1 cellular context compared by ENCODE assay signal in the genomic region with DNA sequence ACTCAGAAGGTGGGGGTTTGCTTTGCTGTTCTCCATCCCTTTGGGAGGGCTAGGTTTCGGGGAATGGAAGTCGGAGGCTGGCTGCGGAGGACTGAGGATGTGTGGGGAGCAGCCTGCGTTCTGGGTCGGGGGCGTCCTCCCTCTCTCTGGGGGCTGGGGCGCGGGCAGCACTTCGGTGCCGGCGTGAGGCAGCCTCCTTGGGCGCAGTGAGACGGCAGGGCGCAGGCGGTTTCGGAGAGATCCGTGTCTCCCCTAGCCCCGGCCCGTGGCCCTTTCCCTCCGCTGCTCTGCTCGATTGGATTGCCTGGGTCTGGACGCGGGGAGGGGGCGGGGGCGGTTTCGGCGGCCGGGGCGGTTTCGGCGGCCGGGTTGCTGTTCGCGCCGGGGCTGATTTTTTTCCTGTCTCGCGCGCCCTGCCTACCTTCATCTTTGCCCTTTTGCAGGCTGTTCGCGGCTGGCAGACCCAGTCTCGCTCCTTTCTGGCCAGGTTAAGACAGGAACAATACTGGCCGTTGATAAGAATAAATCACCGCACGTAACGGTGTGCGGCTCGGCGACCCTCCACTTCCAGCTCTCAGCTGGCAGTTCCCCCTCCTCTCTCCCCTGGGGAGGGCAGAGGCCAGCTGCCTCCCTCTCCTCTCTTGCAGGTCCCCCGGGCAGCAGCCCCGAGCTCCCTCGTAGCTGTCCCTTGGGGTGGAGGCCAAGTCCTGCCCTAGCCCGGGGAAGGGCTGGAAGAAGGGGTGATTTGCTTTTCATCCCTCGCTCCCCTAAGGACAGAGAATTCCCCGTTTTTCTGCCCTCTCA.
TF ChIP-seq lines count a peak whose summit lies in the region.

No MANE protein-coding gene starts in this region.

TF ChIP-seq in HEK293, 187 proteins besides CTCF, POLR2A, EP300 and RAD21 (continued from another document and continues in another):
- TF ChIP-seq, protein P1, sequence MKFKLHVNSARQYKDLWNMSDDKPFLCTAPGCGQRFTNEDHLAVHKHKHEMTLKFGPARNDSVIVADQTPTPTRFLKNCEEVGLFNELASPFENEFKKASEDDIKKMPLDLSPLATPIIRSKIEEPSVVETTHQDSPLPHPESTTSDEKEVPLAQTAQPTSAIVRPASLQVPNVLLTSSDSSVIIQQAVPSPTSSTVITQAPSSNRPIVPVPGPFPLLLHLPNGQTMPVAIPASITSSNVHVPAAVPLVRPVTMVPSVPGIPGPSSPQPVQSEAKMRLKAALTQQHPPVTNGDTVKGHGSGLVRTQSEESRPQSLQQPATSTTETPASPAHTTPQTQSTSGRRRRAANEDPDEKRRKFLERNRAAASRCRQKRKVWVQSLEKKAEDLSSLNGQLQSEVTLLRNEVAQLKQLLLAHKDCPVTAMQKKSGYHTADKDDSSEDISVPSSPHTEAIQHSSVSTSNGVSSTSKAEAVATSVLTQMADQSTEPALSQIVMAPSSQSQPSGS (tag by site-specific recombination; IDR thresholded peaks at IDR 0.05; ENCODE audit: low read depth), result no peak
- TF ChIP-seq ZNF174 (tag by site-specific recombination; IDR thresholded peaks at IDR 0.05) (no peak), ZNF777 (tag by site-specific recombination; IDR thresholded peaks at IDR 0.05; ENCODE audit: borderline replicate concordance) (no peak), SALL2 (tag by site-specific recombination; IDR thresholded peaks at IDR 0.05; ENCODE audit: borderline replicate concordance) (no peak), ZNF561 (tag by site-specific recombination; IDR thresholded peaks at IDR 0.05; ENCODE audit: borderline replicate concordance) (no peak), ZSCAN23 (tag by site-specific recombination; IDR thresholded peaks at IDR 0.05) (no peak), OSR2 (tag by site-specific recombination; IDR thresholded peaks at IDR 0.05) (no peak), ZNF10 (tag by site-specific recombination; IDR thresholded peaks at IDR 0.05) (no peak), HOXA7 (CRISPR knock-in tag; IDR thresholded peaks at IDR 0.05; ENCODE audit: borderline replicate concordance) (no peak), ZNF19 (tag by site-specific recombination; IDR thresholded peaks at IDR 0.05; ENCODE audit: low read depth) (no peak), ZNF433 (tag by site-specific recombination; IDR thresholded peaks at IDR 0.05; ENCODE audit: low read depth) (no peak), ZNF707 (tag by site-specific recombination; IDR thresholded peaks at IDR 0.05) (no peak), ZNF530 (tag by site-specific recombination; IDR thresholded peaks at IDR 0.05; ENCODE audit: low read depth) (no peak), ZNF324 (tag by site-specific recombination; IDR thresholded peaks at IDR 0.05) (no peak), ZNF335 (tag by site-specific recombination; conservative IDR thresholded peaks at IDR 0.05) (peak; percentile 56), ZNF169 (tag by site-specific recombination; IDR thresholded peaks at IDR 0.05) (no peak), ZNF792 (tag by site-specific recombination; IDR thresholded peaks at IDR 0.05) (no peak), ZNF302 (tag by site-specific recombination; IDR thresholded peaks at IDR 0.05; ENCODE audit: low read depth) (no peak), ZNF558 (tag by site-specific recombination; IDR thresholded peaks at IDR 0.05) (no peak), ZNF670 (tag by site-specific recombination; IDR thresholded peaks at IDR 0.05; ENCODE audit: low read depth) (no peak), GLIS1 (tag by site-specific recombination; IDR thresholded peaks at IDR 0.05) (peak; percentile 81), ZNF664 (tag by site-specific recombination; IDR thresholded peaks at IDR 0.05) (no peak), ZNF658 (tag by site-specific recombination; IDR thresholded peaks at IDR 0.05) (no peak), RBAK (tag by site-specific recombination; IDR thresholded peaks at IDR 0.05) (no peak), ZNF202 (tag by site-specific recombination; IDR thresholded peaks at IDR 0.05; ENCODE audit: borderline replicate concordance) (no peak), YY1 (tag by site-specific recombination; IDR thresholded peaks at IDR 0.05) (no peak), ZFHX2 (tag by site-specific recombination; conservative IDR thresholded peaks at IDR 0.05) (peak; percentile 87), FEZF1 (tag by site-specific recombination; IDR thresholded peaks at IDR 0.05) (peak; percentile 24; the same call in 1 of the 2 replicates), KLF9 (tag by site-specific recombination; IDR thresholded peaks at IDR 0.05; ENCODE audit: low read depth) (no peak), ZNF529 (tag by site-specific recombination; IDR thresholded peaks at IDR 0.05; ENCODE audit: insufficient replicate concordance) (no peak)
- TF ChIP-seq, protein P2, sequence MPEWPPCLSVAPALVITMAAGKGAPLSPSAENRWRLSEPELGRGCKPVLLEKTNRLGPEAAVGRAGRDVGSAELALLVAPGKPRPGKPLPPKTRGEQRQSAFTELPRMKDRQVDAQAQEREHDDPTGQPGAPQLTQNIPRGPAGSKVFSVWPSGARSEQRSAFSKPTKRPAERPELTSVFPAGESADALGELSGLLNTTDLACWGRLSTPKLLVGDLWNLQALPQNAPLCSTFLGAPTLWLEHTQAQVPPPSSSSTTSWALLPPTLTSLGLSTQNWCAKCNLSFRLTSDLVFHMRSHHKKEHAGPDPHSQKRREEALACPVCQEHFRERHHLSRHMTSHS (tag by site-specific recombination; IDR thresholded peaks at IDR 0.05), result no peak
- TF ChIP-seq, protein P3, sequence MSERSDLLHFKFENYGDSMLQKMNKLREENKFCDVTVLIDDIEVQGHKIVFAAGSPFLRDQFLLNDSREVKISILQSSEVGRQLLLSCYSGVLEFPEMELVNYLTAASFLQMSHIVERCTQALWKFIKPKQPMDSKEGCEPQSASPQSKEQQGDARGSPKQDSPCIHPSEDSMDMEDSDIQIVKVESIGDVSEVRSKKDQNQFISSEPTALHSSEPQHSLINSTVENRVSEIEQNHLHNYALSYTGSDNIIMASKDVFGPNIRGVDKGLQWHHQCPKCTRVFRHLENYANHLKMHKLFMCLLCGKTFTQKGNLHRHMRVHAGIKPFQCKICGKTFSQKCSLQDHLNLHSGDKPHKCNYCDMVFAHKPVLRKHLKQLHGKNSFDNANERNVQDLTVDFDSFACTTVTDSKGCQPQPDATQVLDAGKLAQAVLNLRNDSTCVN (tag by site-specific recombination; optimal IDR thresholded peaks at IDR 0.05), result peak; percentile 21
- TF ChIP-seq, protein P4, sequence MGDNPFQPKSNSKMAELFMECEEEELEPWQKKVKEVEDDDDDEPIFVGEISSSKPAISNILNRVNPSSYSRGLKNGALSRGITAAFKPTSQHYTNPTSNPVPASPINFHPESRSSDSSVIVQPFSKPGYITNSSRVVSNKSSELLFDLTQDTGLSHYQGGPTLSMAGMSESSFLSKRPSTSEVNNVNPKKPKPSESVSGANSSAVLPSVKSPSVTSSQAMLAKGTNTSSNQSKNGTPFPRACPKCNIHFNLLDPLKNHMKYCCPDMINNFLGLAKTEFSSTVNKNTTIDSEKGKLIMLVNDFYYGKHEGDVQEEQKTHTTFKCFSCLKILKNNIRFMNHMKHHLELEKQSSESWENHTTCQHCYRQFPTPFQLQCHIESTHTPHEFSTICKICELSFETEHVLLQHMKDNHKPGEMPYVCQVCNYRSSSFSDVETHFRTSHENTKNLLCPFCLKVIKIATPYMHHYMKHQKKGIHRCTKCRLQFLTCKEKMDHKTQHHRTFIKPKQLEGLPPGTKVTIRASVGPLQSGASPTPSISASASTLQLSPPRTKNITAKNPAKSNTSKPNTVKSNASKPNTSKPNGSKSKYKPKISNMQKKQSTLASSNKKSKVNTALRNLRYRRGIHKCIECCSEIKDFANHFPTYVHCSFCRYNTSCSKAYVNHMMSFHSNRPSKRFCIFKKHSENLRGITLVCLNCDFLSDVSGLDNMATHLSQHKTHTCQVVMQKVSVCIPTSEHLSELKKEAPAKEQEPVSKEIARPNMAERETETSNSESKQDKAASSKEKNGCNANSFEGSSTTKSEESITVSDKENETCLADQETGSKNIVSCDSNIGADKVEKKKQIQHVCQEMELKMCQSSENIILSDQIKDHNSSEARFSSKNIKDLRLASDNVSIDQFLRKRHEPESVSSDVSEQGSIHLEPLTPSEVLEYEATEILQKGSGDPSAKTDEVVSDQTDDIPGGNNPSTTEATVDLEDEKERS (tag by site-specific recombination; IDR thresholded peaks at IDR 0.05), result no peak
- TF ChIP-seq, protein P5, sequence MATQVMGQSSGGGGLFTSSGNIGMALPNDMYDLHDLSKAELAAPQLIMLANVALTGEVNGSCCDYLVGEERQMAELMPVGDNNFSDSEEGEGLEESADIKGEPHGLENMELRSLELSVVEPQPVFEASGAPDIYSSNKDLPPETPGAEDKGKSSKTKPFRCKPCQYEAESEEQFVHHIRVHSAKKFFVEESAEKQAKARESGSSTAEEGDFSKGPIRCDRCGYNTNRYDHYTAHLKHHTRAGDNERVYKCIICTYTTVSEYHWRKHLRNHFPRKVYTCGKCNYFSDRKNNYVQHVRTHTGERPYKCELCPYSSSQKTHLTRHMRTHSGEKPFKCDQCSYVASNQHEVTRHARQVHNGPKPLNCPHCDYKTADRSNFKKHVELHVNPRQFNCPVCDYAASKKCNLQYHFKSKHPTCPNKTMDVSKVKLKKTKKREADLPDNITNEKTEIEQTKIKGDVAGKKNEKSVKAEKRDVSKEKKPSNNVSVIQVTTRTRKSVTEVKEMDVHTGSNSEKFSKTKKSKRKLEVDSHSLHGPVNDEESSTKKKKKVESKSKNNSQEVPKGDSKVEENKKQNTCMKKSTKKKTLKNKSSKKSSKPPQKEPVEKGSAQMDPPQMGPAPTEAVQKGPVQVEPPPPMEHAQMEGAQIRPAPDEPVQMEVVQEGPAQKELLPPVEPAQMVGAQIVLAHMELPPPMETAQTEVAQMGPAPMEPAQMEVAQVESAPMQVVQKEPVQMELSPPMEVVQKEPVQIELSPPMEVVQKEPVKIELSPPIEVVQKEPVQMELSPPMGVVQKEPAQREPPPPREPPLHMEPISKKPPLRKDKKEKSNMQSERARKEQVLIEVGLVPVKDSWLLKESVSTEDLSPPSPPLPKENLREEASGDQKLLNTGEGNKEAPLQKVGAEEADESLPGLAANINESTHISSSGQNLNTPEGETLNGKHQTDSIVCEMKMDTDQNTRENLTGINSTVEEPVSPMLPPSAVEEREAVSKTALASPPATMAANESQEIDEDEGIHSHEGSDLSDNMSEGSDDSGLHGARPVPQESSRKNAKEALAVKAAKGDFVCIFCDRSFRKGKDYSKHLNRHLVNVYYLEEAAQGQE (tag by site-specific recombination; IDR thresholded peaks at IDR 0.05), result peak; percentile 35; the same call in 1 of the 2 replicates
- TF ChIP-seq, protein P6, sequence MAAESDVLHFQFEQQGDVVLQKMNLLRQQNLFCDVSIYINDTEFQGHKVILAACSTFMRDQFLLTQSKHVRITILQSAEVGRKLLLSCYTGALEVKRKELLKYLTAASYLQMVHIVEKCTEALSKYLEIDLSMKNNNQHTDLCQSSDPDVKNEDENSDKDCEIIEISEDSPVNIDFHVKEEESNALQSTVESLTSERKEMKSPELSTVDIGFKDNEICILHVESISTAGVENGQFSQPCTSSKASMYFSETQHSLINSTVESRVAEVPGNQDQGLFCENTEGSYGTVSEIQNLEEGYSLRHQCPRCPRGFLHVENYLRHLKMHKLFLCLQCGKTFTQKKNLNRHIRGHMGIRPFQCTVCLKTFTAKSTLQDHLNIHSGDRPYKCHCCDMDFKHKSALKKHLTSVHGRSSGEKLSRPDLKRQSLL (tag by site-specific recombination; IDR thresholded peaks at IDR 0.05), result no peak
- TF ChIP-seq, protein P7, sequence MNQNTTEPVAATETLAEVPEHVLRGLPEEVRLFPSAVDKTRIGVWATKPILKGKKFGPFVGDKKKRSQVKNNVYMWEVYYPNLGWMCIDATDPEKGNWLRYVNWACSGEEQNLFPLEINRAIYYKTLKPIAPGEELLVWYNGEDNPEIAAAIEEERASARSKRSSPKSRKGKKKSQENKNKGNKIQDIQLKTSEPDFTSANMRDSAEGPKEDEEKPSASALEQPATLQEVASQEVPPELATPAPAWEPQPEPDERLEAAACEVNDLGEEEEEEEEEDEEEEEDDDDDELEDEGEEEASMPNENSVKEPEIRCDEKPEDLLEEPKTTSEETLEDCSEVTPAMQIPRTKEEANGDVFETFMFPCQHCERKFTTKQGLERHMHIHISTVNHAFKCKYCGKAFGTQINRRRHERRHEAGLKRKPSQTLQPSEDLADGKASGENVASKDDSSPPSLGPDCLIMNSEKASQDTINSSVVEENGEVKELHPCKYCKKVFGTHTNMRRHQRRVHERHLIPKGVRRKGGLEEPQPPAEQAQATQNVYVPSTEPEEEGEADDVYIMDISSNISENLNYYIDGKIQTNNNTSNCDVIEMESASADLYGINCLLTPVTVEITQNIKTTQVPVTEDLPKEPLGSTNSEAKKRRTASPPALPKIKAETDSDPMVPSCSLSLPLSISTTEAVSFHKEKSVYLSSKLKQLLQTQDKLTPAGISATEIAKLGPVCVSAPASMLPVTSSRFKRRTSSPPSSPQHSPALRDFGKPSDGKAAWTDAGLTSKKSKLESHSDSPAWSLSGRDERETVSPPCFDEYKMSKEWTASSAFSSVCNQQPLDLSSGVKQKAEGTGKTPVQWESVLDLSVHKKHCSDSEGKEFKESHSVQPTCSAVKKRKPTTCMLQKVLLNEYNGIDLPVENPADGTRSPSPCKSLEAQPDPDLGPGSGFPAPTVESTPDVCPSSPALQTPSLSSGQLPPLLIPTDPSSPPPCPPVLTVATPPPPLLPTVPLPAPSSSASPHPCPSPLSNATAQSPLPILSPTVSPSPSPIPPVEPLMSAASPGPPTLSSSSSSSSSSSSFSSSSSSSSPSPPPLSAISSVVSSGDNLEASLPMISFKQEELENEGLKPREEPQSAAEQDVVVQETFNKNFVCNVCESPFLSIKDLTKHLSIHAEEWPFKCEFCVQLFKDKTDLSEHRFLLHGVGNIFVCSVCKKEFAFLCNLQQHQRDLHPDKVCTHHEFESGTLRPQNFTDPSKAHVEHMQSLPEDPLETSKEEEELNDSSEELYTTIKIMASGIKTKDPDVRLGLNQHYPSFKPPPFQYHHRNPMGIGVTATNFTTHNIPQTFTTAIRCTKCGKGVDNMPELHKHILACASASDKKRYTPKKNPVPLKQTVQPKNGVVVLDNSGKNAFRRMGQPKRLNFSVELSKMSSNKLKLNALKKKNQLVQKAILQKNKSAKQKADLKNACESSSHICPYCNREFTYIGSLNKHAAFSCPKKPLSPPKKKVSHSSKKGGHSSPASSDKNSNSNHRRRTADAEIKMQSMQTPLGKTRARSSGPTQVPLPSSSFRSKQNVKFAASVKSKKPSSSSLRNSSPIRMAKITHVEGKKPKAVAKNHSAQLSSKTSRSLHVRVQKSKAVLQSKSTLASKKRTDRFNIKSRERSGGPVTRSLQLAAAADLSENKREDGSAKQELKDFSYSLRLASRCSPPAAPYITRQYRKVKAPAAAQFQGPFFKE (tag by site-specific recombination; IDR thresholded peaks at IDR 0.05; ENCODE audit: borderline replicate concordance), result no peak
- TF ChIP-seq, protein P8, sequence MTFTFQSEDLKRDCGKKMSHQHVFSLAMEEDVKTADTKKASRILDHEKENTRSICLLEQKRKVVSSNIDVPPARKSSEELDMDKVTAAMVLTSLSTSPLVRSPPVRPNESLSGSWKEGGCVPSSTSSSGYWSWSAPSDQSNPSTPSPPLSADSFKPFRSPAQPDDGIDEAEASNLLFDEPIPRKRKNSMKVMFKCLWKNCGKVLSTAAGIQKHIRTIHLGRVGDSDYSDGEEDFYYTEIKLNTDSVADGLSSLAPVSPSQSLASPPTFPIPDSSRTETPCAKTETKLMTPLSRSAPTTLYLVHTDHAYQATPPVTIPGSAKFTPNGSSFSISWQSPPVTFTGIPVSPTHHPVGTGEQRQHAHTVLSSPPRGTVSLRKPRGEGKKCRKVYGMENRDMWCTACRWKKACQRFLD (tag by site-specific recombination; IDR thresholded peaks at IDR 0.05), result no peak
